In the genomic region with DNA sequence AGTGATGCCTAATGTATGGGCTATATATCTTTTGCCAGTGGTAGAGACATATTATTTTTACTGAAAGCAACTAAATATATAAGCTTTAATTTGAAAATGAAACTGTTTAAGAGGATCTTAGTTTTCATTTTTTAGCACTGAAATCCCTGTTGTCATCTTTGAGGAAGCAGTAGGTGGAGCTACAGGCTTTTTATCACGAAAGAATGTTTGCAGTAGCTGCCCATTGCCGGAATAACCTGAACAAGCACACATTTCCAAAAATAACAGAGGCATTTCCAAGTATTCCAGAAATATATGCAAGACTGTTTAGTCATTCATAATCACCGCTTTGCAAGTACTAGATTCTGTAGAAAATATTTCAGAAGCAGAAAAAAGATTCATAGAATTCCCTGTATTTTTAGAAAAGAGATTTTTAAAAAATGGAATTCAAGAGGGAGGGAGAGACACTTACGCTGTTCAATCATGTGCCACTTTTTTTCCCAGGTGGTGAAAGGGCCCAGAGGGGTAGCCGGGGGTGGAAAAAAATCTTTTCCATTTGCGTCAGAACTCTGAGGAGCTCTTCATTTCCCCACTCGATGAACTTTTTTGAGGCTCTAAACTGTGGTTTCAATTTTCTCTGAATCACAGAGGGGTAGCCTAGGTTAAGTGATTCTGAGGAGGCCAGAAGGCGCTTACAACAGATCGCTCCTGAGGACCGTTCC, we compare ENCODE assay signal across 8 cellular contexts.
DNase-seq lines count a peak whose midpoint lies in the region; ATAC-seq lines count a peak whose summit lies in the region.

No MANE protein-coding gene starts in this region.

- peak; percentile 14 for DNase-seq in COLO668 (lab: John Stamatoyannopoulos, UW; ENCODE audit: unreplicated experiment)
- peak; percentile 44 for DNase-seq in LHCN-M2 (ENCODE audit: low read depth)
- peak; percentile 77 for DNase-seq in SHP77 treated with DMSO at 0.1 percent for 48 hours (lab: John Stamatoyannopoulos, UW)
- DNase-seq in glomerular visceral epithelial cell (ENCODE audit: extremely low spot score): peak; percentile 6
- DNase-seq in superior temporal gyrus (ENCODE audit: extremely low spot score): peak; percentile 75

- no peak for ATAC-seq in HG03457 (IDR thresholded peaks at IDR 0.05; ENCODE audit: unreplicated experiment)
- ATAC-seq in GM21390 (IDR thresholded peaks at IDR 0.05; ENCODE audit: unreplicated experiment): no peak
- no peak for ATAC-seq in GM19328 (IDR thresholded peaks at IDR 0.05; ENCODE audit: unreplicated experiment)

Comparison
In these comparisons a context has a peak if more than half of its experiments do, and no peak if none do; other contexts are left out.
1. DNase-seq: peak in every context shown above with its lines; median percentile 77 in SHP77 treated with DMSO at 0.1 percent for 48 hours; 75 in superior temporal gyrus; 44 in LHCN-M2; 14 in COLO668; 6 in glomerular visceral epithelial cell.